In genomic region chr5:160463775-160464465, GRCh38 we compare ENCODE assay signal across 10 cellular contexts. TPM values are rescaled to one million over a fixed set of nuclear protein-coding genes. Genes with fewer than 3 reads are reported as not detected.
DNase-seq lines count a peak whose midpoint lies in the region; ATAC-seq and TF ChIP-seq lines count a peak whose summit lies in the region.
"Had no signal": no experiment of that assay in that cellular context is flagged by ENCODE, and none has a peak within 500 bp of the region (broad histone marks: within the 10 kb centered on the region; RNA-seq: fewer than 3 reads in every experiment).

No MANE protein-coding gene starts in this region.

- H3K4me1 Mint-ChIP-seq in activated T-cell treated with anti-CD3 and anti-CD28 coated beads, Interleukin-2, amount 50 U/mL, for 4 hours (ENCODE audit: low read depth) = peaks cover 50% of the 10 kb centered on the region
- peaks cover 71% of the 10 kb centered on the region for H3K4me1 Mint-ChIP-seq in stimulated activated memory B cell treated with anti-CD40 and anti-IgM and Interleukin-4, amounts not matched to agents 10 μg/mL and 1 μg/mL and 100 μg/mL, for 72 hours

- H3K4me2 ChIP-seq in OCI-LY7 (ENCODE audit: low read length) = peak overlapping the region; percentile 27; the same call in 1 of the 2 replicates

- no peaks in the 10 kb centered on the region for H3K27me3 ChIP-seq in left ventricle myocardium inferior (ENCODE audit: low read depth)
- H3K27me3 ChIP-seq: gastrocnemius medialis had no signal

- no peaks in the 10 kb centered on the region for H3K27me3 Mint-ChIP-seq in activated T-cell treated with anti-CD3 and anti-CD28 coated beads, Interleukin-2, amount 50 U/mL, for 4 hours (ENCODE audit: low read depth)
- no peaks in the 10 kb centered on the region for H3K27me3 Mint-ChIP-seq in stimulated activated memory B cell treated with anti-CD40 and anti-IgM and Interleukin-4, amounts not matched to agents 10 μg/mL and 1 μg/mL and 100 μg/mL, for 72 hours

- CTCF ChIA-PET in OCI-LY7 (lab: Charles Lee; ENCODE audit: unreplicated experiment) = interaction anchor here (2.2 kb wide), 1 partner anchor 25 kb away, joined by 8 read pairs; no protein-coding TSS in a partner anchor

- no peaks in the 10 kb centered on the region for H3K9me3 ChIP-seq in OCI-LY7 (ENCODE audit: low read length)
- no peaks in the 10 kb centered on the region for H3K9me3 ChIP-seq in left ventricle myocardium inferior (replicated peaks)
- H3K9me3 ChIP-seq: gastrocnemius medialis had no signal

- no peaks in the 10 kb centered on the region for H4K20me1 ChIP-seq in OCI-LY7 (ENCODE audit: insufficient read depth, low read length)

- H3K36me3 ChIP-seq in OCI-LY7 (ENCODE audit: insufficient read depth, low read length) (no peaks in the 10 kb centered on the region), left ventricle myocardium inferior (no peaks in the 10 kb centered on the region)
- H3K36me3 ChIP-seq: gastrocnemius medialis had no signal

- H3K9me2 ChIP-seq in OCI-LY7 (ENCODE audit: insufficient read depth, low read length) = no peaks in the 10 kb centered on the region

- POLR2A ChIA-PET in OCI-LY7 (lab: Charles Lee) = interaction anchor here (0.5 to 2.3 kb wide), 8 partner anchors 11 to 418 kb away, joined by 3 to 13 read pairs (median 5); no protein-coding TSS in a partner anchor

- peak overlapping the region; percentile 22 for H3K27ac Mint-ChIP-seq in stimulated activated memory B cell treated with anti-CD40 and anti-IgM and Interleukin-4, amounts not matched to agents 10 μg/mL and 1 μg/mL and 100 μg/mL, for 72 hours

- peak overlapping the region; percentile 72 for H2AFZ ChIP-seq in OCI-LY7 (ENCODE audit: low read length)

- intact Hi-C loops in OCI-LY7 (cut with micrococcal nuclease; ENCODE audit: unreplicated experiment) = no loop called here
- intact Hi-C loops in left ventricle myocardium inferior (cut with micrococcal nuclease) = no loop called here

- H3K79me2 ChIP-seq in OCI-LY7 (ENCODE audit: insufficient read depth, low read depth, low read length) = peaks cover 7% of the 10 kb centered on the region; the same call in 1 of the 2 replicates

- peak overlapping the region; percentile 29 for H3K4me3 Mint-ChIP-seq in activated T-cell treated with anti-CD3 and anti-CD28 coated beads, Interleukin-2, amount 50 U/mL, for 4 hours
- H3K4me3 Mint-ChIP-seq in stimulated activated memory B cell treated with anti-CD40 and anti-IgM and Interleukin-4, amounts not matched to agents 10 μg/mL and 1 μg/mL and 100 μg/mL, for 72 hours = no peak overlapping the region
- H3K4me3 Mint-ChIP-seq: naive B cell had no signal

- TF ChIP-seq CTCF in OCI-LY7 (conservative IDR thresholded peaks at IDR 0.05; ENCODE audit: low read length) (no peak), left ventricle myocardium inferior (IDR thresholded peaks at IDR 0.05; ENCODE audit: borderline replicate concordance) (no peak)

- H3K9me3 Mint-ChIP-seq in activated T-cell treated with anti-CD3 and anti-CD28 coated beads, Interleukin-2, amount 50 U/mL, for 4 hours = no peaks in the 10 kb centered on the region
- H3K9me3 Mint-ChIP-seq in stimulated activated memory B cell treated with anti-CD40 and anti-IgM and Interleukin-4, amounts not matched to agents 10 μg/mL and 1 μg/mL and 100 μg/mL, for 72 hours = no peaks in the 10 kb centered on the region

- no peak overlapping the region for H3K27ac ChIP-seq in OCI-LY7 (ENCODE audit: low read depth, low read length, poor library complexity, severe bottlenecking)
- H3K27ac ChIP-seq in left ventricle myocardium inferior (replicated peaks) = no peak overlapping the region
- H3K27ac ChIP-seq: gastrocnemius medialis had no signal

- H3K4me3 ChIP-seq in OCI-LY7 (ENCODE audit: low read depth, low read length, poor library complexity, severe bottlenecking) (no peak overlapping the region), left ventricle myocardium inferior (no peak overlapping the region)
- H3K4me3 ChIP-seq: gastrocnemius medialis had no signal

- H3K4me1 ChIP-seq in OCI-LY7 (ENCODE audit: insufficient read depth, low read length, poor library complexity, severe bottlenecking) = peaks cover 49% of the 10 kb centered on the region
- peaks cover 21% of the 10 kb centered on the region for H3K4me1 ChIP-seq in left ventricle myocardium inferior
- H3K4me1 ChIP-seq: gastrocnemius medialis had no signal

- no peak for DNase-seq in activated T-cell treated with anti-CD3 and anti-CD28 coated beads, Interleukin-2, amount 50 U/mL, for 4 hours
- no peak for DNase-seq in activated T-cell treated with anti-CD3 and anti-CD28 coated beads for 4 hours
- DNase-seq in OCI-LY7 (ENCODE audit: low spot score) = no peak
- peak; percentile 95 to 97 for DNase-seq in dermis microvascular lymphatic vessel endothelial cell (ENCODE audit: low read depth in 2 of 2)
- DNase-seq in left ventricle myocardium inferior = no peak
- DNase-seq: gastrocnemius medialis, naive B cell had no signal

- H3K36me3 Mint-ChIP-seq in activated T-cell treated with anti-CD3 and anti-CD28 coated beads, Interleukin-2, amount 50 U/mL, for 4 hours (ENCODE audit: insufficient read depth) = no peaks in the 10 kb centered on the region
- no peaks in the 10 kb centered on the region for H3K36me3 Mint-ChIP-seq in stimulated activated memory B cell treated with anti-CD40 and anti-IgM and Interleukin-4, amounts not matched to agents 10 μg/mL and 1 μg/mL and 100 μg/mL, for 72 hours
- H3K36me3 Mint-ChIP-seq: naive B cell had no signal

- no peak for ATAC-seq in activated T-cell treated with anti-CD3 and anti-CD28 coated beads, Interleukin-2, amount 50 U/mL, for 4 hours
- no peak for ATAC-seq in stimulated activated memory B cell treated with anti-CD40 and anti-IgM and Interleukin-4, amounts not matched to agents 10 μg/mL and 1 μg/mL and 100 μg/mL, for 72 hours
- ATAC-seq in GM21737 (IDR thresholded peaks at IDR 0.05; ENCODE audit: unreplicated experiment) = no peak
- no peak for ATAC-seq in HG03139 (IDR thresholded peaks at IDR 0.05; ENCODE audit: unreplicated experiment)
- ATAC-seq: gastrocnemius medialis had no signal

- no TSS peak for BruUV-seq in OCI-LY7 (replicated peaks; lab: Mats Ljungman, UMichigan)

RNA-seq across cellular contexts. Expression of gene PTTG1, which starts 42.3 kb away (rescaled TPM):
- 10 to 100 TPM; 22.5 to 27.1 (median 25.8) TPM for total RNA-seq in activated T-cell treated with anti-CD3 and anti-CD28 coated beads, Interleukin-2, amount 50 U/mL, for 4 hours
- 420 and 480 TPM in 2 replicates for total RNA-seq in OCI-LY7 (2014; rRNA removed; shearing (Covaris generic))
- total RNA-seq in OCI-LY7 (2022) (340 and 428 TPM in 2 replicates), dermis microvascular lymphatic vessel endothelial cell (47.0 and 102 TPM in 2 replicates), left ventricle myocardium inferior (0.88 TPM)

RNA-seq across cellular contexts. Expression of gene SLU7, which starts 45.0 kb away (rescaled TPM):
- total RNA-seq in activated T-cell treated with anti-CD3 and anti-CD28 coated beads, Interleukin-2, amount 50 U/mL, for 4 hours = 10 to 100 TPM; 33.2 to 48.3 (median 44.9) TPM
- 32.2 and 59.7 TPM in 2 replicates for total RNA-seq in OCI-LY7 (2014; rRNA removed; shearing (Covaris generic))
- total RNA-seq in OCI-LY7 (2022) = 46.2 and 55.4 TPM in 2 replicates
- 35.9 and 40.3 TPM in 2 replicates for total RNA-seq in dermis microvascular lymphatic vessel endothelial cell
- 56.2 TPM for total RNA-seq in left ventricle myocardium inferior

Comparison
In these comparisons a context has a peak if more than half of its experiments do, and no peak if none do; other contexts are left out.
1. DNase-seq: peak in dermis microvascular lymphatic vessel endothelial cell (2 of 2); none in activated T-cell treated with anti-CD3 and anti-CD28 coated beads, Interleukin-2, amount 50 U/mL, for 4 hours (single experiment), activated T-cell treated with anti-CD3 and anti-CD28 coated beads for 4 hours (single experiment), OCI-LY7 (single experiment) and left ventricle myocardium inferior (single experiment).
2. RNA of gene PTTG1, which starts 42.3 kb away (total RNA-seq): 340 to 480 TPM in OCI-LY7, 47.0 to 102 TPM in dermis microvascular lymphatic vessel endothelial cell and 22.5 to 27.1 TPM in activated T-cell treated with anti-CD3 and anti-CD28 coated beads, Interleukin-2, amount 50 U/mL, for 4 hours; 0.88 TPM in left ventricle myocardium inferior (single experiment); every median in the first group is over 10 times any median in the second.